16 cellular contexts compared by ENCODE assay signal in the genomic region with DNA sequence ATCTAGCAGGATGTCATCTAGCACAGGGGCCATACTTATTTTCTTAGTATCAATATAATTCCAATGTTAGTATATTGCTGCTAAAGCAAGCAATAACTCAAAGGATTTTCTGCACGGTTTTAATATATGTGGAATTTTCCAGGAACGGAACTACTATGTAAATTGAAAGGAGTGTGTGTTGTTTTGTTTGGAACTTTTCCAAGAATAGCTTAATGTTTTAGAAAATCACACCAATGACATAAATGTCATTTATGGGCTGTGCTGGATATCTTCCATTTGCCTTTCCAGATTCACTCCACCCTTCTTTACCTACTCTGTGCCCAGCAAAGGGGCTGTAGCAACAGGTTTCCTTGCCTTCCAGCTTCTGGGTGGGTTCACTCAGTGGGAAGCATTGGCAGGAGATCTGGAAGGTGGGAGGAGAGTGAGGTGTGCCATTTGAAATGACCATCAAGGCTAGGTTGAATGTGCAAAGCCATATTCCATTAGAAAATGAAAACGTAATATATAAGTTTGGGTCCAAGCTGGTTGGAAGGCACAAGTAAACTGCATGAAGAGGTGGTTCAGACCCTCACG.
"Had no signal": no experiment of that assay in that cellular context is flagged by ENCODE, and none has a peak within 500 bp of the region (broad histone marks: within the 10 kb centered on the region; RNA-seq: fewer than 3 reads in every experiment).

No MANE protein-coding gene starts in this region.

- H3K27me3 ChIP-seq: neutrophil, spleen, tibial artery had no signal

- H3K27ac ChIP-seq: neutrophil, spleen, tibial artery had no signal

- H3K9me3 Mint-ChIP-seq: activated T-helper 17 cell treated with anti-CD3 and anti-CD28 coated beads, Interleukin-2, amount 50 U/mL, for 72 hours; effector memory CD8-positive, alpha-beta T cell; stimulated activated memory B cell treated with anti-CD40 and anti-IgM and Interleukin-4, amounts not matched to agents 10 μg/mL and 1 μg/mL and 100 μg/mL, for 72 hours had no signal

- DNase-seq: activated CD4-positive, alpha-beta T cell treated with anti-CD3 and anti-CD28 coated beads, Interleukin-2, amount 50 U/mL, for 1 hour; activated naive CD4-positive, alpha-beta T cell treated with anti-CD3 and anti-CD28 coated beads, Interleukin-2, amount 50 U/mL, for 16 hours; activated T-cell treated with anti-CD3 and anti-CD28 coated beads for 4 hours; central memory CD4-positive, alpha-beta T cell; cortex of kidney; effector memory CD8-positive, alpha-beta T cell; kidney glomerular epithelial cell; stimulated activated CD4-positive, alpha-beta T cell treated with anti-CD3 and anti-CD28 coated beads, Interleukin-1b, Interleukin-23, amount 100 ng/mL, for 48 hours; T-helper 2 cell; tibial artery had no signal

- H3K4me3 Mint-ChIP-seq: activated T-helper 17 cell treated with anti-CD3 and anti-CD28 coated beads, Interleukin-2, amount 50 U/mL, for 72 hours; effector memory CD8-positive, alpha-beta T cell; stimulated activated memory B cell treated with anti-CD40 and anti-IgM and Interleukin-4, amounts not matched to agents 10 μg/mL and 1 μg/mL and 100 μg/mL, for 72 hours had no signal

- H3K27ac Mint-ChIP-seq: activated T-helper 17 cell treated with anti-CD3 and anti-CD28 coated beads, Interleukin-2, amount 50 U/mL, for 72 hours; effector memory CD8-positive, alpha-beta T cell; stimulated activated memory B cell treated with anti-CD40 and anti-IgM and Interleukin-4, amounts not matched to agents 10 μg/mL and 1 μg/mL and 100 μg/mL, for 72 hours had no signal

- H3K36me3 Mint-ChIP-seq: stimulated activated memory B cell treated with anti-CD40 and anti-IgM and Interleukin-4, amounts not matched to agents 10 μg/mL and 1 μg/mL and 100 μg/mL, for 72 hours had no signal

- ATAC-seq: activated T-helper 17 cell treated with anti-CD3 and anti-CD28 coated beads, Interleukin-2, amount 50 U/mL, for 72 hours; effector memory CD8-positive, alpha-beta T cell; sciatic nerve; stimulated activated memory B cell treated with anti-CD40 and anti-IgM and Interleukin-4, amounts not matched to agents 10 μg/mL and 1 μg/mL and 100 μg/mL, for 72 hours had no signal

- H3K27me3 Mint-ChIP-seq: activated T-helper 17 cell treated with anti-CD3 and anti-CD28 coated beads, Interleukin-2, amount 50 U/mL, for 72 hours; effector memory CD8-positive, alpha-beta T cell; progenitor cell of endocrine pancreas; stimulated activated memory B cell treated with anti-CD40 and anti-IgM and Interleukin-4, amounts not matched to agents 10 μg/mL and 1 μg/mL and 100 μg/mL, for 72 hours had no signal

- H3K4me1 Mint-ChIP-seq: activated T-helper 17 cell treated with anti-CD3 and anti-CD28 coated beads, Interleukin-2, amount 50 U/mL, for 72 hours; stimulated activated memory B cell treated with anti-CD40 and anti-IgM and Interleukin-4, amounts not matched to agents 10 μg/mL and 1 μg/mL and 100 μg/mL, for 72 hours had no signal

- H3K9me3 ChIP-seq: neutrophil, spleen, tibial artery had no signal

- H3K36me3 ChIP-seq: neutrophil, spleen, tibial artery had no signal

- H3K4me1 ChIP-seq: spleen, tibial artery had no signal

- H3K4me3 ChIP-seq: spleen, tibial artery had no signal
